ENCODE assay signal across 16 cellular contexts in the genomic region with DNA sequence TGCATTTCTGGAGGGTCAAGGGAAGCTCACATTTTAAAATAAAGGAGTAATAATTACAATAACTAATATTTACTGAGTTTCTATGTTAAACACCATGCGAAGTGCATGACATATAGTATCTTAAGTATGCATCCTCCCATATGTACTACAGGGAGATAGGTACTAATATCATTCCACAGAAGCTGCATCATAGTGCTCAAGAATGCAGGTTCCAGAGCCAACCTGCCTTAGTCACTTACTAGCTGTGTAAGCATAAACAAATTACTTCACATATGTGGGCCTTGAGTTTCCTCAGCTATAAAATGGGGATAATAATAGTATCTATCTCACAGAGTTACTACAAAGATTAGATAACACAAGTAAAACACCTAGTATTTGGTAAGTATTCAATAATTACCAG. TPM values are rescaled to one million over a fixed set of nuclear protein-coding genes. Genes with fewer than 3 reads are reported as not detected.
DNase-seq lines count a peak whose midpoint lies in the region; TF ChIP-seq lines count a peak whose summit lies in the region.
"Had no signal": no experiment of that assay in that cellular context is flagged by ENCODE, and none has a peak within 500 bp of the region (broad histone marks: within the 10 kb centered on the region; RNA-seq: fewer than 3 reads in every experiment).

No MANE protein-coding gene starts in this region.

- H3K9me3 ChIP-seq in mesenchymal stem cell (ENCODE audit: control insufficient read depth, low read length): no peaks in the 10 kb centered on the region
- H3K9me3 ChIP-seq: testis had no signal

- no peak overlapping the region for H3K18ac ChIP-seq in mesenchymal stem cell (ENCODE audit: low read depth in 1 of 2, low read length in 2 of 2)

- peaks cover 6 to 9% of the 10 kb centered on the region in 2 experiments for H3K36me3 ChIP-seq in mesenchymal stem cell (ENCODE audit: control insufficient read depth in 1 of 2, insufficient read depth in 2 of 2, low read depth in 1 of 2, low read length in 2 of 2)

- H3K14ac ChIP-seq in mesenchymal stem cell (ENCODE audit: low read length in 2 of 2): no peak overlapping the region

- no peak overlapping the region for H2AK5ac ChIP-seq in mesenchymal stem cell (ENCODE audit: low read length, severe bottlenecking)

- no peak overlapping the region for H3K23ac ChIP-seq in mesenchymal stem cell (ENCODE audit: low read length in 2 of 2)

- H2BK15ac ChIP-seq in mesenchymal stem cell (ENCODE audit: low read depth, poor library complexity, severe bottlenecking): no peak overlapping the region

- peaks cover 4% of the 10 kb centered on the region for H3K4me1 ChIP-seq in mesenchymal stem cell (ENCODE audit: control insufficient read depth, insufficient read depth, low read depth, low read length)

- WGBS in mesenchymal stem cell: 60% methylated on average over 1 of the region's 1 CpG

- no peak overlapping the region for H3K4ac ChIP-seq in mesenchymal stem cell (ENCODE audit: low read depth in 1 of 2, low read length in 2 of 2)

- no peaks in the 10 kb centered on the region for H3K79me1 ChIP-seq in mesenchymal stem cell (replicated peaks; ENCODE audit: low read length, poor library complexity, severe bottlenecking)

- peak; percentile 70 for DNase-seq in Daoy (ENCODE audit: low read depth)
- peak; percentile 51 for DNase-seq in M059J (ENCODE audit: low read depth)
- DNase-seq in epithelial cell of esophagus (ENCODE audit: low read depth): peak; percentile 89
- peak; percentile 6 for DNase-seq in mesenchymal stem cell
- DNase-seq in NCI-H128 (lab: John Stamatoyannopoulos, UW; ENCODE audit: unreplicated experiment): no peak
- no peak for DNase-seq in DMS114 treated with DMSO at 0.1 percent for 48 hours (lab: John Stamatoyannopoulos, UW; ENCODE audit: unreplicated experiment)
- no peak for DNase-seq in UCSD-AML1 (lab: John Stamatoyannopoulos, UW; ENCODE audit: unreplicated experiment)
- no peak for DNase-seq in NCI-H1417 (lab: John Stamatoyannopoulos, UW)
- DNase-seq: activated gamma-delta T cell treated with Interleukin-2 at 50 U/mL for 16 hours; CD4-positive, CD25-positive, alpha-beta regulatory T cell; natural killer cell; NCI-H1105 treated with DMSO at 0.1 percent for 48 hours; NCI-H345; right cardiac atrium; stimulated activated CD4-positive, alpha-beta T cell treated with anti-CD3 and anti-CD28 coated beads, Interleukin-1b, Interleukin-23, amount 100 ng/mL, for 48 hours; testis had no signal

- no peak for TF ChIP-seq CTCF in epithelial cell of esophagus (IDR thresholded peaks at IDR 0.05; ENCODE audit: insufficient read depth, low read depth, low read length, missing control alignments)

- H2AFZ ChIP-seq in mesenchymal stem cell (ENCODE audit: low read depth, low read length): no peak overlapping the region

- no peak overlapping the region for H3K9ac ChIP-seq in mesenchymal stem cell (ENCODE audit: low read length)

- no peaks in the 10 kb centered on the region for H3K27me3 ChIP-seq in mesenchymal stem cell (ENCODE audit: control insufficient read depth in 1 of 2, insufficient read depth in 1 of 2, low read length in 2 of 2)
- H3K27me3 ChIP-seq: testis had no signal

- H4K91ac ChIP-seq in mesenchymal stem cell (ENCODE audit: low read length): no peak overlapping the region

- no peak overlapping the region for H3K27ac ChIP-seq in mesenchymal stem cell (ENCODE audit: low read length, poor library complexity, severe bottlenecking)
- H3K27ac ChIP-seq: testis had no signal

- H2BK120ac ChIP-seq in mesenchymal stem cell (ENCODE audit: low read depth, low read length): no peak overlapping the region

- H2BK5ac ChIP-seq in mesenchymal stem cell (ENCODE audit: low read depth, low read length, poor library complexity, severe bottlenecking): no peak overlapping the region

- no peak overlapping the region for H2BK12ac ChIP-seq in mesenchymal stem cell (ENCODE audit: low read length in 2 of 2)

- no peak overlapping the region for H4K8ac ChIP-seq in mesenchymal stem cell (ENCODE audit: low read length)

- no peak overlapping the region for H3K4me2 ChIP-seq in mesenchymal stem cell (ENCODE audit: low read length, poor library complexity, severe bottlenecking)

- no peak overlapping the region for H3K4me3 ChIP-seq in epithelial cell of esophagus (ENCODE audit: low read length)
- H3K4me3 ChIP-seq in mesenchymal stem cell (ENCODE audit: insufficient read depth in 1 of 2, low read depth in 1 of 2, low read length in 2 of 2): no peak overlapping the region
- H3K4me3 ChIP-seq: testis had no signal

RNA-seq across cellular contexts. Expression of gene ARMH4, which starts 18.3 kb away (rescaled TPM):
- 2.9 and 3.3 TPM in 2 replicates for total RNA-seq in Daoy (2014; rRNA removed; shearing (Covaris generic))
- total RNA-seq in M059J (2014; rRNA removed; shearing (Covaris generic)): 0.91 and 3.0 TPM in 2 replicates
- polyA plus RNA-seq in mesenchymal stem cell (2013, experiment 1 of 2): 2.5 TPM
- 2.9 TPM for polyA plus RNA-seq in mesenchymal stem cell (2013, experiment 2 of 2)

Comparison
In these comparisons a context has a peak if more than half of its experiments do, and no peak if none do; other contexts are left out.
1. DNase-seq: peak in Daoy (single experiment), M059J (single experiment), epithelial cell of esophagus (single experiment) and mesenchymal stem cell (single experiment); none in NCI-H128 (single experiment), DMS114 treated with DMSO at 0.1 percent for 48 hours (single experiment), UCSD-AML1 (single experiment) and NCI-H1417 (0 of 3).